In genomic region chr2:149037851-149038250, GRCh38 we compare ENCODE assay signal across 9 cellular contexts. TPM values are rescaled to one million over a fixed set of nuclear protein-coding genes. Genes with fewer than 3 reads are reported as not detected.
A peak's percentile ranks its signal among the peaks of the same experiment; 100 is the strongest.
DNase-seq lines count a peak whose midpoint lies in the region; ATAC-seq and TF ChIP-seq lines count a peak whose summit lies in the region.
"Had no signal": no experiment of that assay in that cellular context is flagged by ENCODE, and none has a peak within 500 bp of the region (broad histone marks: within the 10 kb centered on the region; RNA-seq: fewer than 3 reads in every experiment).

No MANE protein-coding gene starts in this region.

- DNase-seq in Caco-2 = peak; percentile 66 to 68
- no peak for DNase-seq in breast epithelium (ENCODE audit: low spot score in 2 of 2)
- no peak for DNase-seq in mucosa of descending colon
- no peak for DNase-seq in activated effector memory CD4-positive, alpha-beta T cell treated with anti-CD3 and anti-CD28 coated beads, Interleukin-2, amount 50 U/mL, for 16 hours
- no peak for DNase-seq in NCI-H1694 (lab: John Stamatoyannopoulos, UW)
- DNase-seq: activated CD4-positive, CD25-positive, alpha-beta regulatory T cell treated with anti-CD3 and anti-CD28 coated beads, Interleukin-2, amount 50 U/mL, for 72 hours had no signal

- TSS peak; percentile 82 for BruUV-seq in Caco-2 (replicated peaks; lab: Mats Ljungman, UMichigan)

- H3K36me3 ChIP-seq in Caco-2 (ENCODE audit: control insufficient read depth, insufficient read depth, low read length) (peaks cover 2% of the 10 kb centered on the region; the same call in 1 of the 2 replicates), breast epithelium (no peaks in the 10 kb centered on the region), mucosa of descending colon (ENCODE audit: low read depth) (no peaks in the 10 kb centered on the region)

- H3K4me3 Mint-ChIP-seq in Caco-2 (ENCODE audit: unreplicated experiment) (peak overlapping the region; percentile 86), IgD-negative memory B cell (peak overlapping the region; percentile 81 to 86 (median 83))

- H3K27ac Mint-ChIP-seq in Caco-2 (ENCODE audit: unreplicated experiment) (peak overlapping the region; percentile 87), IgD-negative memory B cell (no peak overlapping the region)

- no peak for TF ChIP-seq POLR2A in breast epithelium (IDR thresholded peaks at IDR 0.05)

- H3K27me3 Mint-ChIP-seq in Caco-2 (ENCODE audit: insufficient read depth, unreplicated experiment) = no peaks in the 10 kb centered on the region
- peaks cover 2% of the 10 kb centered on the region for H3K27me3 Mint-ChIP-seq in IgD-negative memory B cell

- H3K36me3 Mint-ChIP-seq in Caco-2 (ENCODE audit: insufficient read depth, unreplicated experiment) (peaks cover 6% of the 10 kb centered on the region), IgD-negative memory B cell (no peaks in the 10 kb centered on the region)

- POLR2A ChIA-PET in Caco-2 (lab: Charles Lee) = no interaction called here

- peak; percentile 31 to 48 for TF ChIP-seq CTCF in Caco-2 (IDR thresholded peaks at IDR 0.05; ENCODE audit: insufficient read depth in 1 of 2, low read depth in 1 of 2, low read length in 1 of 2, severe bottlenecking in 1 of 2, unreplicated experiment in 1 of 2)
- no peak for TF ChIP-seq CTCF in breast epithelium (IDR thresholded peaks at IDR 0.05)
- TF ChIP-seq CTCF in mucosa of descending colon (IDR thresholded peaks at IDR 0.05) = no peak

- no peaks in the 10 kb centered on the region for H3K4me1 ChIP-seq in Caco-2
- H3K4me1 ChIP-seq in breast epithelium = no peaks in the 10 kb centered on the region
- H3K4me1 ChIP-seq in mucosa of descending colon (ENCODE audit: low read depth) = peaks cover 4% of the 10 kb centered on the region

- no peaks in the 10 kb centered on the region for H3K9me3 Mint-ChIP-seq in Caco-2 (ENCODE audit: unreplicated experiment)
- H3K9me3 Mint-ChIP-seq in IgD-negative memory B cell = no peaks in the 10 kb centered on the region

- CTCF ChIA-PET in Caco-2 (lab: Charles Lee) = interaction anchor here (0.5 to 3.2 kb wide), 11 partner anchors 10 to 1017 kb away, joined by 3 to 65 read pairs (median 5); partner anchors contain the start of genes MBD5 and ORC4

- H3K27me3 ChIP-seq in Caco-2 (replicated peaks; ENCODE audit: control insufficient read depth, insufficient read depth, low read length) (no peaks in the 10 kb centered on the region), breast epithelium (no peaks in the 10 kb centered on the region)

- H3K4me3 ChIP-seq in Caco-2 (ENCODE audit: low read depth, low read length) = peak overlapping the region; percentile 86
- H3K4me3 ChIP-seq in breast epithelium = peak overlapping the region in 2 of 3 donors; percentile 57 to 80
- H3K4me3 ChIP-seq in mucosa of descending colon = no peak overlapping the region

- H3K4me1 Mint-ChIP-seq in Caco-2 (ENCODE audit: low read depth, unreplicated experiment) (peaks cover 12% of the 10 kb centered on the region), IgD-negative memory B cell (peaks cover 5 to 17% (median 15%) of the 10 kb centered on the region in 3 donors)

- no peaks in the 10 kb centered on the region for H3K9me3 ChIP-seq in Caco-2
- no peaks in the 10 kb centered on the region for H3K9me3 ChIP-seq in breast epithelium
- H3K9me3 ChIP-seq in mucosa of descending colon = no peaks in the 10 kb centered on the region

- H3K27ac ChIP-seq in breast epithelium = peak overlapping the region in 1 of 2 donors; percentile 61

- intact Hi-C loops in Caco-2 (cut with micrococcal nuclease; ENCODE audit: unreplicated experiment) = loop anchor here (1.0 to 5.0 kb wide), 7 partner anchors 10 to 523 kb away; partner anchors contain the start of gene LYPD6
- intact Hi-C loops in breast epithelium (cut with DNase I; ENCODE audit: low total_unique reads) = no loop called here
- intact Hi-C loops in mucosa of descending colon (cut with DNase I, micrococcal nuclease) = no loop called here

- peak; percentile 68 for ATAC-seq in mucosa of descending colon
- no peak for ATAC-seq in HG02588 (IDR thresholded peaks at IDR 0.05; ENCODE audit: unreplicated experiment)
- no peak for ATAC-seq in HG03521 (IDR thresholded peaks at IDR 0.05; ENCODE audit: unreplicated experiment)

RNA-seq across cellular contexts. Expression of gene LYPD6B, which starts 0.6 kb away (rescaled TPM):
- 28.5 and 35.8 TPM in 2 replicates for total RNA-seq in Caco-2 (2022)
- polyA plus RNA-seq in IgD-negative memory B cell = 7.8 TPM
- total RNA-seq in breast epithelium = 10 to 100 TPM in 2 of 3 donors, under 1 TPM in 1; 0.32 to 41.4 (median 21.0) TPM
- 1 to 10 TPM in 2 of 3 donors, under 1 TPM in 1; 0.28 to 1.7 (median 1.1) TPM for total RNA-seq in mucosa of descending colon

Comparison
In these comparisons a context has a peak if more than half of its experiments do, and no peak if none do; other contexts are left out.
1. DNase-seq: peak in Caco-2 (2 of 2); none in breast epithelium (0 of 2), mucosa of descending colon (0 of 3), activated effector memory CD4-positive, alpha-beta T cell treated with anti-CD3 and anti-CD28 coated beads, Interleukin-2, amount 50 U/mL, for 16 hours (single experiment) and NCI-H1694 (single experiment).
2. CTCF ChIP-seq: peak in Caco-2 (2 of 2); none in breast epithelium (0 of 3) and mucosa of descending colon (single experiment).